ENCODE assay signal across 8 cellular contexts in the genomic region with DNA sequence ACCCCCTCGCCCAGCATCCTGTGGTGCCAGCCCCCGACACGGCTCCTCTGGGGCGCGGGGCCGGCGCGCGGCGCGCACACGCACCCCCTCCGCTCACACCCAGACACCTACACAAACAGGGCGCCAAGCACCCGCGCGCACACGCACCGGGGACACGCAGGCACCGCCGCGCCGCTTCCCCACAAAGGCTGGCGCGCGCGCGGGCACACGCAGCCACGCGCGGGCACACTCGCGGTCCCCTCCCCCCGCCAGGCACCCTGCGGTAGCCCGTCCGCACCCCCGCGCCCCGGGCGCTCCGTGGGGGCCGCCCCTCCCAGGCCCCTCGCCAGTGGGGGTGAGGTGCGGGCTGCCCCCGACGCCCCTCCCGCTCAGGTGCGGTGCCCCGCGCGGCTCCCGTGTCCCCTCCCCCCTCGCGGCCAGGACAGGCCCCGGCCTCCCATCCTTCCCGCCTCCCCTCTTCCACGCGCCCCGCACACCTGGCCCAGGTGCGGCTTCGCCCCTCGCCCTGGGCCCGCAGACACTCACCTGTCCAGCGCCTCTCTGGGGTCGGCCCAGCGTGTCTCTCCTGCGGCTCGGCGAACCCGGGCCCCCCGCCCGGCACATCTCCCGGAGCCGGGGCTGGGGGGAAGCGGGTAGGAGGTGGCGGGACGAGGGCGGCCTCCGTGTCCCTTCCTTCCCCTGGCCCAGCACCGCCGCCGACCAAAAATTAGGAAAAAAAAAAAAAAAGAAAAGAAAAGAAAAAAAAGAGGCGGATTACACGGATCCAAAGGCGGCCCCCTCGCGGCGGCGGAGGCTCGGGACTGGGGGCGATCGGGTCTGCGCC. TPM values are rescaled to one million over a fixed set of nuclear protein-coding genes. Genes with fewer than 3 reads are reported as not detected.
A peak's percentile ranks its signal among the peaks of the same experiment; 100 is the strongest.
DNase-seq lines count a peak whose midpoint lies in the region; ATAC-seq, FAIRE-seq and TF ChIP-seq lines count a peak whose summit lies in the region.
"Not testable (repeated sequence)": the region's sequence is repeated elsewhere in the genome, so short reads cannot be mapped to it uniquely, and the experiment has no call there.

A gene (minus strand): TSS at position 710 of the 823 bp plus-strand sequence. CDS start 22,567 bp downstream, outside the sequence.

- H2BK5ac ChIP-seq in H1 (ENCODE audit: low read depth, low read length), result peak within 1 kb of the TSS; percentile 85; the same call in 1 of the 2 replicates

- H3K79me2 ChIP-seq in H1 (ENCODE audit: control insufficient read depth in 1 of 2, insufficient read depth in 2 of 2, low read length in 2 of 2), result peaks cover 26 to 49% of the 10 kb centered on the region in 2 experiments

- H2BK120ac ChIP-seq in H1 (replicated peaks; ENCODE audit: low read depth, low read length), result not testable (repeated sequence)

- H3K4me2 ChIP-seq in H1 (ENCODE audit: insufficient read depth in 1 of 2, low read depth in 2 of 2, low read length in 2 of 2), result peak within 1 kb of the TSS; percentile 82 to 89

- H4K20me1 ChIP-seq in H1 (replicated peaks in 1 of 2; ENCODE audit: control insufficient read depth in 1 of 2, insufficient read depth in 2 of 2, low read length in 2 of 2), result not testable (repeated sequence)

- H3K27me3 ChIP-seq in AG04450 (ENCODE audit: control insufficient read depth, insufficient read depth, low read length) (peaks cover 39% of the 10 kb centered on the region), iPS-20b (ENCODE audit: insufficient read depth, low read length) (peaks cover 16% of the 10 kb centered on the region; the same call in 1 of the 2 replicates)
- H3K27me3 ChIP-seq in SJCRH30; H1 (replicated peaks in 1 of 4; ENCODE audit: control insufficient read depth in 3 of 4, extremely low read depth in 1 of 4, insufficient read depth in 3 of 4, low read length in 3 of 4): not testable (repeated sequence)

- H2BK12ac ChIP-seq in H1 (ENCODE audit: low read depth, low read length), result not testable (repeated sequence)

- not testable (repeated sequence) for DNase-seq in AG04450 (ENCODE audit: low read depth, low spot score); HFF-Myc (ENCODE audit: extremely low read depth, low read depth); SJCRH30; neural crest cell (ENCODE audit: low read depth, low spot score); stimulated activated effector memory CD8-positive, alpha-beta T cell treated with anti-CD3 and anti-CD28 coated beads, Interleukin-12 subunit alpha, Interleukin-12 subunit beta, amount 100 ng/mL, for 72 hours (ENCODE audit: low spot score in 2 of 2)
- DNase-seq in activated naive CD4-positive, alpha-beta T cell treated with anti-CD3 and anti-CD28 coated beads, Interleukin-2, amount 10 ng/mL, durations not matched to agents 7 days and 5 days, result peak; percentile 45
- DNase-seq in H1 (ENCODE audit: low read depth in 1 of 2, low spot score in 2 of 2), result peak in 1 of 2 experiments; percentile 54

- not testable (repeated sequence) for H3K14ac ChIP-seq in H1 (ENCODE audit: insufficient read length)

- not testable (repeated sequence) for H3K36me3 ChIP-seq in SJCRH30; H1 (ENCODE audit: control insufficient read depth in 2 of 4, insufficient read depth in 4 of 4, low read length in 3 of 4); iPS-20b (ENCODE audit: insufficient read depth, low read depth, low read length)

- H2AK5ac ChIP-seq in H1 (ENCODE audit: low read depth, low read length), result not testable (repeated sequence)

- peak within 1 kb of the TSS; percentile 87 for H3K4me3 Mint-ChIP-seq in activated naive CD4-positive, alpha-beta T cell treated with anti-CD3 and anti-CD28 coated beads, Interleukin-2, amount 10 ng/mL, durations not matched to agents 7 days and 5 days
- H3K4me3 Mint-ChIP-seq in neural crest cell, result peak within 1 kb of the TSS; percentile 93
- peak within 1 kb of the TSS; percentile 92 for H3K4me3 Mint-ChIP-seq in stimulated activated effector memory CD8-positive, alpha-beta T cell treated with anti-CD3 and anti-CD28 coated beads, Interleukin-12 subunit alpha, Interleukin-12 subunit beta, amount 100 ng/mL, for 72 hours

- not testable (repeated sequence) for TF ChIP-seq RAD21 in H1 (IDR thresholded peaks at IDR 0.05 in 1 of 2, conservative IDR thresholded peaks at IDR 0.05 in 1 of 2; ENCODE audit: low read depth in 2 of 2, low read length in 2 of 2)

- not testable (repeated sequence) for TF ChIP-seq EP300 in H1 (IDR thresholded peaks at IDR 0.05; ENCODE audit: borderline replicate concordance in 1 of 2, low read depth in 2 of 2, low read length in 2 of 2)

- H4K91ac ChIP-seq in H1 (replicated peaks; ENCODE audit: insufficient read length, low read length), result not testable (repeated sequence)

- not testable (repeated sequence) for H3K9me3 ChIP-seq in AG04450 (ENCODE audit: control insufficient read depth, insufficient read depth, low read length); SJCRH30 (replicated peaks); H1 (ENCODE audit: insufficient read depth in 2 of 2, low read depth in 1 of 2, low read length in 1 of 2); iPS-20b (ENCODE audit: insufficient read depth, low read depth, low read length)

- H3K27ac Mint-ChIP-seq in activated naive CD4-positive, alpha-beta T cell treated with anti-CD3 and anti-CD28 coated beads, Interleukin-2, amount 10 ng/mL, durations not matched to agents 7 days and 5 days, result peak within 1 kb of the TSS; percentile 86
- H3K27ac Mint-ChIP-seq in neural crest cell (ENCODE audit: unreplicated experiment), result peak within 1 kb of the TSS; percentile 98
- peak within 1 kb of the TSS; percentile 92 for H3K27ac Mint-ChIP-seq in stimulated activated effector memory CD8-positive, alpha-beta T cell treated with anti-CD3 and anti-CD28 coated beads, Interleukin-12 subunit alpha, Interleukin-12 subunit beta, amount 100 ng/mL, for 72 hours

- H4K5ac ChIP-seq in H1 (ENCODE audit: insufficient read length, low read depth, low read length), result peak within 1 kb of the TSS; percentile 57

- H3K23ac ChIP-seq in H1 (ENCODE audit: insufficient read length), result not testable (repeated sequence)

- not testable (repeated sequence) for H3K27ac ChIP-seq in AG04450 (ENCODE audit: low read depth, low read length)
- H3K27ac ChIP-seq in SJCRH30 (peak within 1 kb of the TSS; percentile 59), H1 (ENCODE audit: low read depth, low read length) (peak within 1 kb of the TSS; percentile 87), iPS-20b (ENCODE audit: low read length) (peak within 1 kb of the TSS; percentile 91)

- H3K36me3 Mint-ChIP-seq in activated naive CD4-positive, alpha-beta T cell treated with anti-CD3 and anti-CD28 coated beads, Interleukin-2, amount 10 ng/mL, durations not matched to agents 7 days and 5 days; neural crest cell (ENCODE audit: low read depth): not testable (repeated sequence)
- H3K36me3 Mint-ChIP-seq in stimulated activated effector memory CD8-positive, alpha-beta T cell treated with anti-CD3 and anti-CD28 coated beads, Interleukin-12 subunit alpha, Interleukin-12 subunit beta, amount 100 ng/mL, for 72 hours, result peaks cover 12% of the 10 kb centered on the region

- H2AFZ ChIP-seq in H1 (ENCODE audit: low read length), result not testable (repeated sequence)

- peak within 1 kb of the TSS; percentile 71 for H3K18ac ChIP-seq in H1 (ENCODE audit: extremely low read depth, low read length)

- not testable (repeated sequence) for TF ChIP-seq POLR2A in H1 (IDR thresholded peaks at IDR 0.05; ENCODE audit: control extremely low read depth in 1 of 2, low read depth in 2 of 2, low read length in 2 of 2)

- not testable (repeated sequence) for H4K8ac ChIP-seq in H1 (ENCODE audit: extremely low read depth, insufficient read depth, low read length)

- H3K9ac ChIP-seq in H1 (replicated peaks in 1 of 4; ENCODE audit: extremely low read depth in 1 of 4, low read depth in 3 of 4, low read length in 3 of 4) (peak within 1 kb of the TSS; percentile 45 to 64 (median 52); a peak in 6 of 7 replicates), iPS-20b (ENCODE audit: low read depth, low read length) (peak within 1 kb of the TSS; percentile 92)

- not testable (repeated sequence) for H3K23me2 ChIP-seq in H1 (ENCODE audit: low read depth, low read length)

- H3K4me3 ChIP-seq in AG04450 (ENCODE audit: low read depth, low read length) (peak within 1 kb of the TSS; percentile 53), HFF-Myc (replicated peaks; ENCODE audit: low read depth, low read length) (peak within 1 kb of the TSS; percentile 39), SJCRH30 (peak within 1 kb of the TSS; percentile 66), H1 (ENCODE audit: extremely low read depth in 1 of 4, insufficient read depth in 2 of 4, low read depth in 3 of 4, low read length in 4 of 4) (peak within 1 kb of the TSS; percentile 64 to 84 (median 74)), iPS-20b (ENCODE audit: low read length) (peak within 1 kb of the TSS; percentile 88)

- not testable (repeated sequence) for H2BK20ac ChIP-seq in H1 (ENCODE audit: low read length)

- peaks cover 89% of the 10 kb centered on the region for H3K27me3 Mint-ChIP-seq in activated naive CD4-positive, alpha-beta T cell treated with anti-CD3 and anti-CD28 coated beads, Interleukin-2, amount 10 ng/mL, durations not matched to agents 7 days and 5 days
- peaks cover 29% of the 10 kb centered on the region for H3K27me3 Mint-ChIP-seq in neural crest cell (ENCODE audit: low read depth)

- not testable (repeated sequence) for H3K56ac ChIP-seq in H1 (replicated peaks; ENCODE audit: insufficient read length, low read depth, low read length)

- H3K79me1 ChIP-seq in H1 (ENCODE audit: low read depth, low read length), result not testable (repeated sequence)

- not testable (repeated sequence) for H3K4me1 ChIP-seq in SJCRH30; iPS-20b (ENCODE audit: insufficient read depth, low read length)
- H3K4me1 ChIP-seq in H1 (replicated peaks in 1 of 4; ENCODE audit: control insufficient read depth in 3 of 4, insufficient read depth in 4 of 4, low read length in 3 of 4), result peaks cover 0 to 30% (median 17%) of the 10 kb centered on the region in 4 experiments; a peak in 6 of 7 replicates

- peaks cover 32% of the 10 kb centered on the region for H3K4me1 Mint-ChIP-seq in activated naive CD4-positive, alpha-beta T cell treated with anti-CD3 and anti-CD28 coated beads, Interleukin-2, amount 10 ng/mL, durations not matched to agents 7 days and 5 days
- peaks cover 16% of the 10 kb centered on the region for H3K4me1 Mint-ChIP-seq in neural crest cell
- peaks cover 50% of the 10 kb centered on the region for H3K4me1 Mint-ChIP-seq in stimulated activated effector memory CD8-positive, alpha-beta T cell treated with anti-CD3 and anti-CD28 coated beads, Interleukin-12 subunit alpha, Interleukin-12 subunit beta, amount 100 ng/mL, for 72 hours

- not testable (repeated sequence) for TF ChIP-seq CTCF in AG04450 (IDR thresholded peaks at IDR 0.05; ENCODE audit: low read depth, low read length); HFF-Myc (IDR thresholded peaks at IDR 0.05; ENCODE audit: low read depth, low read length, missing control alignments); H1 (IDR thresholded peaks at IDR 0.05; ENCODE audit: control extremely low read depth in 1 of 3, insufficient read depth in 1 of 3, low read depth in 1 of 3, low read length in 3 of 3); neural crest cell (conservative IDR thresholded peaks at IDR 0.05)

- not testable (repeated sequence) for FAIRE-seq in H1 (lab: Jason Lieb, UNC)

- not testable (repeated sequence) for H2BK15ac ChIP-seq in H1 (ENCODE audit: low read length)

- not testable (repeated sequence) for H3K9me3 Mint-ChIP-seq in activated naive CD4-positive, alpha-beta T cell treated with anti-CD3 and anti-CD28 coated beads, Interleukin-2, amount 10 ng/mL, durations not matched to agents 7 days and 5 days; neural crest cell; stimulated activated effector memory CD8-positive, alpha-beta T cell treated with anti-CD3 and anti-CD28 coated beads, Interleukin-12 subunit alpha, Interleukin-12 subunit beta, amount 100 ng/mL, for 72 hours

- WGBS in H1 (ENCODE audit: extremely low coverage in 1 of 2, insufficient coverage in 1 of 2, insufficient read length in 1 of 2, insufficient replicate concordance in 2 of 2, low coverage in 1 of 2, low lambda C conversion rate in 2 of 2, missing lambda C conversion rate in 1 of 2), 2 experiments, result 7% methylated on average over 3 of the region's 96 CpGs; no CpG with 5 or more reads in 1 of the 2 experiments

- H3K4ac ChIP-seq in H1 (replicated peaks; ENCODE audit: insufficient read length, low read depth, low read length), result not testable (repeated sequence)

- ATAC-seq in stimulated activated effector memory CD8-positive, alpha-beta T cell treated with anti-CD3 and anti-CD28 coated beads, Interleukin-12 subunit alpha, Interleukin-12 subunit beta, amount 100 ng/mL, for 72 hours, result not testable (repeated sequence)

- POLR2A ChIA-PET in AG04450 (lab: Yijun Ruan, JAX); H1 (lab: Charles Lee; ENCODE audit: partially characterized antibody): not testable (repeated sequence)

- CTCF ChIA-PET in AG04450 (lab: Charles Lee); H1 (lab: Charles Lee; ENCODE audit: partially characterized antibody): not testable (repeated sequence)
- CTCF ChIA-PET in activated naive CD4-positive, alpha-beta T cell treated with anti-CD3 and anti-CD28 coated beads, Interleukin-2, amount 10 ng/mL, durations not matched to agents 7 days and 5 days (lab: Charles Lee), result interaction anchor here (1.1 kb wide), 1 partner anchor 142 kb away, joined by 3 read pairs; no protein-coding TSS in a partner anchor

RNA-seq across cellular contexts. Expression of the gene that starts here (rescaled TPM):
- polyA plus RNA-seq in AG04450 (2011; rRNA removed) (2.0 and 2.9 TPM in 2 replicates), H1 (2011; rRNA removed) (95.6 and 158 TPM in 2 replicates)
- 5.7 and 12.6 TPM in 2 replicates for polyA minus RNA-seq in AG04450 (2011; rRNA and poly(A)+ RNA removed)
- total RNA-seq in SJCRH30 (2014; rRNA removed; shearing (Covaris generic)), result 9.3 and 9.4 TPM in 2 replicates
- 112 and 119 TPM in 2 replicates for total RNA-seq in H1 (2021; fragmentation: NEBNext Ultra II Directional; extraction: Animal tissue kit (Norgen Biotek cat#: 25700))
- 70.7 TPM for polyA plus RNA-seq in H1 (2011; cell fraction: cytosol; rRNA removed)
- polyA plus RNA-seq in H1 (2011; cell fraction: nucleus; rRNA removed), result 342 TPM
- 42.7 to 97.4 TPM (median 91.9 TPM) in 4 replicates for polyA plus RNA-seq in H1 (2012, experiment 1 of 2)
- 55.8 TPM for polyA plus RNA-seq in H1 (2012, experiment 2 of 2)
- polyA plus RNA-seq in H1 (2013, experiment 1 of 2), result 81.7 TPM
- 76.2 TPM for polyA plus RNA-seq in H1 (2013, experiment 2 of 2)
- 102 and 137 TPM in 2 replicates for polyA minus RNA-seq in H1 (2011; rRNA and poly(A)+ RNA removed)
- polyA minus RNA-seq in H1 (2011; cell fraction: cytosol; rRNA and poly(A)+ RNA removed), result 97.0 TPM
- polyA minus RNA-seq in H1 (2011; cell fraction: nucleus; rRNA and poly(A)+ RNA removed), result 130 TPM
- 34.6 and 38.5 TPM in 2 replicates for total RNA-seq in neural crest cell

Comparison
In these comparisons a context has a peak if more than half of its experiments do, and no peak if none do; other contexts are left out.
1. RNA of the gene that starts here (polyA plus RNA-seq): 42.7 to 342 TPM in H1; 2.0 to 2.9 TPM in AG04450; every median in the first group is over 10 times any median in the second.
2. Peak in every context shown above with its lines, with median percentiles within 50 percentile points of each other: H3K4me3 ChIP-seq, H3K27ac Mint-ChIP-seq and H3K4me3 Mint-ChIP-seq.